Comparison of ENCODE assay signal across 1 cellular context in genomic region chr13:27174766-27175455, GRCh38.
TF ChIP-seq lines count a peak whose summit lies in the region.

No MANE protein-coding gene starts in this region.

TF ChIP-seq in GM12878, 131 proteins besides CTCF, POLR2A, EP300 and RAD21 (continued from another document):
- TF ChIP-seq PBX3 (IDR thresholded peaks at IDR 0.05; ENCODE audit: insufficient replicate concordance, low read depth, low read length) (no peak), DPF2 (IDR thresholded peaks at IDR 0.05) (no peak)
